In the genomic region with DNA sequence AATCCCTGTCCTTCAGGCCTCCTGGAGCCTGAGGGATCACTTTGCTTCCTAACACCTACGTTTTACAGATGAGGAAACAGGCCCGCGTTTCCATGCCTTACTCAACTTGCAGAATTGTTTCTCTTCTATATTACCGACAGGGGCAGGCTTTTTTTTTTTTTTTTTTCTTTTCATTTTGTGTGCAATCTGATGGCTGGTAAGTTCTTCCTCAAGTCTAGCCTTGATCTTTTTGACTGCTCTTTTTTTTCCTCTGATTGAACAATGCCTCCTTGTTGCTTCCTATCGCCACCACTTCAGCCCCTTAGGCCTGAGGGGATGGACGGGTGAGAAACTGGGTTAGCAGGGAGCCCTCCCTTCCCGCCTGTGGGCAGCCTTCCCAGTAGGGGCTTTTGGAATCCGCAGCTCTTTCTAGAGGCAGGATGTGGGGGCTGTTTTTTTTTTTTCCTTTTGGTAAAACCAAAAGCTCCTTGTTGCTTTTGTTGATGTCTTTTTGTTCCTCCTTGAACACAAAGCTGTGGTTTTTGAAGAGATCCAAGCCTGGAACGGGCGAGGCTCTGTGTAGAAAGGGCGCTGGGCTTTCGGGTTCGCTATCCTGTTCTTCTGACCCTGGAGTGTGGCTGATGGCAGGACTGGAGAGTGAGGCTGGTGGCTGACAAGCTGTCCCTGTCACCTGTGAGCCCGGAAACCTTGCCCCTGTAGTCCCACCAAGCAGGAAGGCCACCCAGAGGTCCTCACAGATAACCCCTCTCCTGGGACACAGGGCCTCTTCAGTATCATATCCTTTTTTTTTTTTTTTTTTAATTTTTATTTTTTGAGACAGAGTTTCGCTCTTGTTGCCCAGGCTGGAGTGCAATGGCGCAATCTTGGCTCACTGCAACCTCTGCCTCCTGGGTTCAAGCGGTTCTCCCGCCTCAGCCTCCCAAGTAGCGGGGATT, we compare ENCODE assay signal across 9 cellular contexts. TPM values are rescaled to one million over a fixed set of nuclear protein-coding genes. Genes with fewer than 3 reads are reported as not detected.
DNase-seq lines count a peak whose midpoint lies in the region; ATAC-seq and TF ChIP-seq lines count a peak whose summit lies in the region.
"Had no signal": no experiment of that assay in that cellular context is flagged by ENCODE, and none has a peak within 500 bp of the region (broad histone marks: within the 10 kb centered on the region; RNA-seq: fewer than 3 reads in every experiment).

No MANE protein-coding gene starts in this region.

- no peak for ATAC-seq in GM19395 (IDR thresholded peaks at IDR 0.05; ENCODE audit: unreplicated experiment)

- peaks cover 84% of the 10 kb centered on the region for H3K4me1 Mint-ChIP-seq in activated CD4-positive, alpha-beta memory T cell treated with anti-CD3 and anti-CD28 coated beads for 36 hours (ENCODE audit: low read depth)

- no peaks in the 10 kb centered on the region for H3K9me3 Mint-ChIP-seq in activated CD4-positive, alpha-beta memory T cell treated with anti-CD3 and anti-CD28 coated beads for 36 hours

- H3K36me3 Mint-ChIP-seq in activated CD4-positive, alpha-beta memory T cell treated with anti-CD3 and anti-CD28 coated beads for 36 hours: peaks cover 35% of the 10 kb centered on the region

- H3K4me3 Mint-ChIP-seq in activated CD4-positive, alpha-beta memory T cell treated with anti-CD3 and anti-CD28 coated beads for 36 hours: peak overlapping the region; percentile 47

- peak; percentile 26 for TF ChIP-seq CTCF in fibroblast of villous mesenchyme (IDR thresholded peaks at IDR 0.05; ENCODE audit: insufficient read depth, low read depth, low read length)

- H3K27me3 Mint-ChIP-seq in activated CD4-positive, alpha-beta memory T cell treated with anti-CD3 and anti-CD28 coated beads for 36 hours: no peaks in the 10 kb centered on the region

- DNase-seq in H4 (ENCODE audit: low spot score) (peak; percentile 65), fibroblast of villous mesenchyme (ENCODE audit: low read depth) (no peak), retina (peak; percentile 54), D341Med (ENCODE audit: low spot score) (no peak), RKO (ENCODE audit: low spot score) (no peak)
- DNase-seq in activated CD4-positive, alpha-beta memory T cell treated with anti-CD3 and anti-CD28 coated beads for 36 hours: no peak
- no peak for DNase-seq in activated effector memory CD4-positive, alpha-beta T cell treated with anti-CD3 and anti-CD28 coated beads, Interleukin-2, amount 50 U/mL, for 16 hours
- DNase-seq: NCI-H2227 treated with DMSO at 0.1 percent for 48 hours had no signal

- POLR2A ChIA-PET in activated CD4-positive, alpha-beta memory T cell treated with anti-CD3 and anti-CD28 coated beads for 36 hours (lab: Charles Lee): no interaction called here

- CTCF ChIA-PET in activated CD4-positive, alpha-beta memory T cell treated with anti-CD3 and anti-CD28 coated beads for 36 hours (lab: Charles Lee): interaction anchor here (1.0 to 3.4 kb wide), 3 partner anchors 13 to 16 kb away, joined by 3 to 24 read pairs (median 11); a partner anchor contains a TSS

- peak overlapping the region; percentile 85 for H3K27ac Mint-ChIP-seq in activated CD4-positive, alpha-beta memory T cell treated with anti-CD3 and anti-CD28 coated beads for 36 hours

- intact Hi-C loops in activated CD4-positive, alpha-beta memory T cell treated with anti-CD3 and anti-CD28 coated beads for 36 hours (cut with micrococcal nuclease): no loop called here

- H3K4me3 ChIP-seq in fibroblast of villous mesenchyme (ENCODE audit: low read depth, low read length): no peak overlapping the region

RNA-seq across cellular contexts. Expression of a gene that starts 14.0 kb away (rescaled TPM):
- total RNA-seq in H4 (2014; rRNA removed; shearing (Covaris generic)): 99.0 and 133 TPM in 2 replicates
- 100 to 1,000 TPM; 134 to 139 TPM for total RNA-seq in activated CD4-positive, alpha-beta memory T cell treated with anti-CD3 and anti-CD28 coated beads for 36 hours
- 355 and 475 TPM in 2 replicates for total RNA-seq in fibroblast of villous mesenchyme

RNA-seq across cellular contexts. Expression of a gene that starts 30.3 kb away (rescaled TPM):
- total RNA-seq in H4 (2014; rRNA removed; shearing (Covaris generic)): 1,542 and 1,557 TPM in 2 replicates
- total RNA-seq in activated CD4-positive, alpha-beta memory T cell treated with anti-CD3 and anti-CD28 coated beads for 36 hours: 1,000 to 10,000 TPM; 1,774 to 1,791 TPM
- total RNA-seq in fibroblast of villous mesenchyme: 1,013 and 1,112 TPM in 2 replicates

RNA-seq across cellular contexts. Expression of a gene that starts 58.7 kb away (rescaled TPM):
- 5.2 and 8.1 TPM in 2 replicates for total RNA-seq in H4 (2014; rRNA removed; shearing (Covaris generic))
- 10 to 100 TPM; 21.1 to 21.5 TPM for total RNA-seq in activated CD4-positive, alpha-beta memory T cell treated with anti-CD3 and anti-CD28 coated beads for 36 hours
- total RNA-seq in fibroblast of villous mesenchyme: 9.0 and 9.9 TPM in 2 replicates

Comparison
In these comparisons a context has a peak if more than half of its experiments do, and no peak if none do; other contexts are left out.
1. DNase-seq: peak in H4 (single experiment) and retina (single experiment); none in activated CD4-positive, alpha-beta memory T cell treated with anti-CD3 and anti-CD28 coated beads for 36 hours (single experiment), fibroblast of villous mesenchyme (single experiment), activated effector memory CD4-positive, alpha-beta T cell treated with anti-CD3 and anti-CD28 coated beads, Interleukin-2, amount 50 U/mL, for 16 hours (single experiment), D341Med (single experiment) and RKO (single experiment).